7 cellular contexts compared by ENCODE assay signal in genomic region chr3:19576343-19576742, GRCh38.
"Had no signal": no experiment of that assay in that cellular context is flagged by ENCODE, and none has a peak within 500 bp of the region (broad histone marks: within the 10 kb centered on the region; RNA-seq: fewer than 3 reads in every experiment).

No MANE protein-coding gene starts in this region.

- H3K4me3 ChIP-seq: GM23248 had no signal

- FAIRE-seq: H54, HepG2 had no signal

- DNase-seq: GM23248, GOT3, H9, HCEC 1CT, KBM-7 had no signal

- H2AFZ ChIP-seq: GM23248 had no signal

- ATAC-seq: HepG2 had no signal

- H3K27ac ChIP-seq: GM23248 had no signal
